Comparison of ENCODE assay signal across 13 cellular contexts in genomic region chr20:22684763-22685443, GRCh38.
DNase-seq lines count a peak whose midpoint lies in the region; ATAC-seq, FAIRE-seq and TF ChIP-seq lines count a peak whose summit lies in the region.
"Had no signal": no experiment of that assay in that cellular context is flagged by ENCODE, and none has a peak within 500 bp of the region (broad histone marks: within the 10 kb centered on the region; RNA-seq: fewer than 3 reads in every experiment).

No MANE protein-coding gene starts in this region.

- H3K9ac ChIP-seq in IMR-90 (ENCODE audit: low read depth, low read length) (no peak overlapping the region), keratinocyte (ENCODE audit: control insufficient read depth, extremely low read depth, insufficient read depth, low read length) (no peak overlapping the region)

- ATAC-seq in IMR-90 (ENCODE audit: low read depth) (no peak), HG02678 (IDR thresholded peaks at IDR 0.05; ENCODE audit: unreplicated experiment) (no peak)
- ATAC-seq: activated T-helper 17 cell treated with anti-CD3 and anti-CD28 coated beads, Interleukin-2, amount 50 U/mL, for 72 hours had no signal

- H3K4ac ChIP-seq in IMR-90 (ENCODE audit: low read depth, low read length) = no peak overlapping the region

- no peaks in the 10 kb centered on the region for H3K79me1 ChIP-seq in IMR-90 (ENCODE audit: low read depth in 1 of 2, low read length in 2 of 2)

- in situ Hi-C loops in IMR-90 (cut with MboI; ENCODE audit: low sequenced_read_pairs) = no loop called here

- TF ChIP-seq RAD21 in IMR-90 (IDR thresholded peaks at IDR 0.05; ENCODE audit: low read length) = no peak

- H3K79me2 ChIP-seq in keratinocyte (ENCODE audit: control insufficient read depth, insufficient read depth, low read length) = no peaks in the 10 kb centered on the region

- DNase-seq in NCI-H345 (lab: John Stamatoyannopoulos, UW) (peak; percentile 21), NCI-H345 treated with DMSO at 0.1 percent for 48 hours (lab: John Stamatoyannopoulos, UW; ENCODE audit: unreplicated experiment) (no peak), IMR-90 (no peak), SHP77 treated with DMSO at 0.1 percent for 48 hours (lab: John Stamatoyannopoulos, UW) (peak; percentile 40), keratinocyte (ENCODE audit: low read depth, low spot score) (no peak), coronary artery (ENCODE audit: low spot score) (no peak), DMS114 treated with DMSO at 0.1 percent for 48 hours (lab: John Stamatoyannopoulos, UW; ENCODE audit: unreplicated experiment) (no peak)
- DNase-seq: left lung had no signal

- FAIRE-seq in keratinocyte (lab: Jason Lieb, UNC) = peak; percentile 46

- H3K56ac ChIP-seq in IMR-90 (ENCODE audit: extremely low read depth, insufficient read depth, low read length) = no peak overlapping the region

- H2BK120ac ChIP-seq in IMR-90 (ENCODE audit: low read depth, low read length) = no peak overlapping the region

- H3K9me3 ChIP-seq in IMR-90 (ENCODE audit: control insufficient read depth, insufficient read depth, low read length) (no peaks in the 10 kb centered on the region), keratinocyte (ENCODE audit: control insufficient read depth, low read depth, low read length) (no peaks in the 10 kb centered on the region)
- H3K9me3 ChIP-seq: body of pancreas, heart left ventricle, left lung, right lobe of liver had no signal

- peak overlapping the region in 1 of 2 experiments; percentile 3; a peak in 1 of 4 replicates for H4K8ac ChIP-seq in IMR-90 (ENCODE audit: low read depth in 2 of 2, low read length in 2 of 2)

- intact Hi-C loops in IMR-90 (cut with micrococcal nuclease) = loop anchor here (1.0 to 5.0 kb wide), 4 partner anchors 232 to 968 kb away; no protein-coding TSS in a partner anchor

- no peak overlapping the region for H4K5ac ChIP-seq in IMR-90 (ENCODE audit: low read depth, low read length)

- H3K27ac ChIP-seq in IMR-90 (ENCODE audit: insufficient read depth, low read length) (no peak overlapping the region), keratinocyte (ENCODE audit: control insufficient read depth, insufficient read depth, low read length) (no peak overlapping the region), coronary artery (no peak overlapping the region)
- H3K27ac ChIP-seq: body of pancreas, heart left ventricle, right lobe of liver had no signal

- TF ChIP-seq POLR2A in IMR-90 (IDR thresholded peaks at IDR 0.05; ENCODE audit: low read depth, low read length) = no peak

- peak overlapping the region; percentile 37 for H2AK9ac ChIP-seq in IMR-90 (replicated peaks; ENCODE audit: low read depth, low read length, poor library complexity)

- H3K27me3 ChIP-seq in IMR-90 (ENCODE audit: control insufficient read depth, insufficient read depth, low read length) (no peaks in the 10 kb centered on the region), keratinocyte (ENCODE audit: control insufficient read depth, extremely low read depth, insufficient read depth, low read length) (no peaks in the 10 kb centered on the region)
- H3K27me3 ChIP-seq: body of pancreas, left lung, right lobe of liver had no signal

- H3K4me2 ChIP-seq in IMR-90 (ENCODE audit: low read depth, low read length) (no peak overlapping the region), keratinocyte (ENCODE audit: control insufficient read depth, extremely low read depth, insufficient read depth, low read depth, low read length) (no peak overlapping the region)

- H3K4me1 ChIP-seq in IMR-90 (ENCODE audit: control insufficient read depth, insufficient read depth, low read length) (no peaks in the 10 kb centered on the region), keratinocyte (ENCODE audit: control insufficient read depth, extremely low read depth, insufficient read depth, low read length) (peaks cover 5% of the 10 kb centered on the region)

- no peak overlapping the region for H4K91ac ChIP-seq in IMR-90 (ENCODE audit: insufficient read depth, low read depth, low read length)

- H3K36me3 ChIP-seq in IMR-90 (ENCODE audit: control insufficient read depth, insufficient read depth, low read length) = no peaks in the 10 kb centered on the region
- H3K36me3 ChIP-seq in keratinocyte (ENCODE audit: control insufficient read depth in 2 of 2, extremely low read depth in 1 of 2, insufficient read depth in 2 of 2, low read length in 2 of 2) = no peaks in the 10 kb centered on the region
- H3K36me3 ChIP-seq: heart left ventricle, left lung, right lobe of liver had no signal

- H2BK5ac ChIP-seq in IMR-90 (ENCODE audit: low read depth, low read length, poor library complexity, severe bottlenecking) = no peak overlapping the region

- H2BK20ac ChIP-seq in IMR-90 (ENCODE audit: low read depth, low read length) = no peak overlapping the region

- POLR2A ChIA-PET in IMR-90 (lab: Charles Lee; ENCODE audit: unreplicated experiment) = no interaction called here

- no peak overlapping the region for H3K14ac ChIP-seq in IMR-90 (replicated peaks; ENCODE audit: low read depth, low read length)

- no CpG with 5 or more reads among the region's 7 CpGs for WGBS in IMR-90 (ENCODE audit: extremely low coverage in 2 of 2, insufficient read length in 1 of 2), 2 experiments

- no peak overlapping the region for H3K4me3 ChIP-seq in IMR-90 (ENCODE audit: insufficient read depth, low read depth, low read length)
- H3K4me3 ChIP-seq in keratinocyte (ENCODE audit: control insufficient read depth in 2 of 3, extremely low read depth in 1 of 3, insufficient read depth in 2 of 3, low read depth in 1 of 3, low read length in 3 of 3) = no peak overlapping the region
- H3K4me3 ChIP-seq in coronary artery = no peak overlapping the region
- H3K4me3 ChIP-seq: body of pancreas, heart left ventricle, left lung, right lobe of liver had no signal

- no peak overlapping the region for H3K23ac ChIP-seq in IMR-90 (ENCODE audit: low read depth, low read length)

- no TSS peak for BruUV-seq in IMR-90 (replicated peaks; lab: Mats Ljungman, UMichigan)

- H4K20me1 ChIP-seq in IMR-90 (ENCODE audit: insufficient read depth, low read length) = no peaks in the 10 kb centered on the region
- no peaks in the 10 kb centered on the region for H4K20me1 ChIP-seq in keratinocyte (ENCODE audit: control insufficient read depth, extremely low read depth, insufficient read depth, low read length)

- dilution Hi-C loops in IMR-90 (cut with HindIII; ENCODE audit: low sequenced_read_pairs, unreplicated experiment) = loop anchor here (10.0 kb wide), 1 partner anchor 340 kb away; no protein-coding TSS in a partner anchor
- dilution Hi-C loops in keratinocyte (cut with MboI; ENCODE audit: extremely low pct_ligation_motif_present, low sequenced_read_pairs) = loop anchor here (25.0 kb wide), 1 partner anchor 348 kb away; no protein-coding TSS in a partner anchor

- H3K18ac ChIP-seq in IMR-90 (ENCODE audit: low read depth, low read length) = no peak overlapping the region

- TF ChIP-seq CTCF in IMR-90 (conservative IDR thresholded peaks at IDR 0.05; ENCODE audit: low read depth, low read length) (no peak), keratinocyte (optimal IDR thresholded peaks at IDR 0.05 in 1 of 3, IDR thresholded peaks at IDR 0.05 in 1 of 3, conservative IDR thresholded peaks at IDR 0.05 in 1 of 3; ENCODE audit: extremely low read depth in 1 of 3, insufficient read depth in 2 of 3, low read length in 3 of 3) (peak; percentile 26 to 63 (median 37)), coronary artery (IDR thresholded peaks at IDR 0.05) (no peak)

- no peak overlapping the region for H2BK15ac ChIP-seq in IMR-90 (ENCODE audit: low read depth, low read length)

- H2AFZ ChIP-seq in IMR-90 (replicated peaks; ENCODE audit: low read length, poor library complexity) (peak overlapping the region; percentile 65), keratinocyte (ENCODE audit: control insufficient read depth, low read length) (no peak overlapping the region)

- H2AK5ac ChIP-seq in IMR-90 (ENCODE audit: low read depth, low read length) = no peak overlapping the region

- no peaks in the 10 kb centered on the region for H3K9me1 ChIP-seq in IMR-90 (ENCODE audit: insufficient read depth, low read length)
- no peaks in the 10 kb centered on the region for H3K9me1 ChIP-seq in keratinocyte (ENCODE audit: control insufficient read depth, extremely low read depth, insufficient read depth, low read length)

- CTCF ChIA-PET in IMR-90 (lab: Yijun Ruan, JAX) = interaction anchor here (0.6 to 1.3 kb wide), 3 partner anchors 185 to 658 kb away, joined by 3 to 6 read pairs (median 4); no protein-coding TSS in a partner anchor

TF ChIP-seq in IMR-90, 13 proteins besides CTCF, POLR2A, EP300 and RAD21:
- no peak for TF ChIP-seq MAZ (IDR thresholded peaks at IDR 0.05; ENCODE audit: borderline replicate concordance, low read depth, low read length)
- no peak for TF ChIP-seq SMC3 (IDR thresholded peaks at IDR 0.05; ENCODE audit: low read depth, low read length)

Comparison
In these comparisons a context has a peak if more than half of its experiments do, and no peak if none do; other contexts are left out.
1. DNase-seq: peak in NCI-H345 (single experiment) and SHP77 treated with DMSO at 0.1 percent for 48 hours (single experiment); none in NCI-H345 treated with DMSO at 0.1 percent for 48 hours (single experiment), IMR-90 (single experiment), keratinocyte (single experiment), coronary artery (single experiment) and DMS114 treated with DMSO at 0.1 percent for 48 hours (single experiment).
2. CTCF ChIP-seq: peak in keratinocyte (3 of 3); none in IMR-90 (single experiment) and coronary artery (single experiment).